In genomic region chr12:91183565-91183964, GRCh38 we compare ENCODE assay signal across 20 cellular contexts. TPM values are rescaled to one million over a fixed set of nuclear protein-coding genes. Genes with fewer than 3 reads are reported as not detected.
DNase-seq lines count a peak whose midpoint lies in the region; ATAC-seq, FAIRE-seq and TF ChIP-seq lines count a peak whose summit lies in the region.
"Had no signal": no experiment of that assay in that cellular context is flagged by ENCODE, and none has a peak within 500 bp of the region (broad histone marks: within the 10 kb centered on the region; RNA-seq: fewer than 3 reads in every experiment).

No MANE protein-coding gene starts in this region.

- H3K4me3 ChIP-seq in left ventricle myocardium inferior (peak overlapping the region; percentile 56), fibroblast of lung (replicated peaks in 1 of 4; ENCODE audit: control extremely low read depth in 1 of 4, insufficient read depth in 1 of 4, low read depth in 3 of 4, low read length in 4 of 4) (peak overlapping the region in 2 of 4 experiments; percentile 75 to 94), sigmoid colon (no peak overlapping the region), PC-9 (no peak overlapping the region), pancreas (no peak overlapping the region)
- H3K4me3 ChIP-seq: spleen had no signal

- no peaks in the 10 kb centered on the region for H3K4me1 ChIP-seq in left ventricle myocardium inferior
- H3K4me1 ChIP-seq in fibroblast of lung (ENCODE audit: control insufficient read depth, extremely low read depth, insufficient read depth, low read length) = peaks cover 4% of the 10 kb centered on the region
- peaks cover 0 to 54% (median 23%) of the 10 kb centered on the region in 4 donors for H3K4me1 ChIP-seq in sigmoid colon
- H3K4me1 ChIP-seq in PC-9 (replicated peaks; ENCODE audit: insufficient read depth) = no peaks in the 10 kb centered on the region
- no peaks in the 10 kb centered on the region for H3K4me1 ChIP-seq in pancreas
- H3K4me1 ChIP-seq: parathyroid adenoma, spleen had no signal

- H3K79me2 ChIP-seq in fibroblast of lung (ENCODE audit: control insufficient read depth, insufficient read depth, low read length) = peaks cover 28% of the 10 kb centered on the region
- no peaks in the 10 kb centered on the region for H3K79me2 ChIP-seq in PC-9 (ENCODE audit: low read depth)
- H3K79me2 ChIP-seq: parathyroid adenoma had no signal

- POLR2A ChIA-PET in PC-9 (lab: Charles Lee; ENCODE audit: unreplicated experiment) = no interaction called here

- no peak for TF ChIP-seq CTCF in left ventricle myocardium inferior (IDR thresholded peaks at IDR 0.05; ENCODE audit: borderline replicate concordance)
- no peak for TF ChIP-seq CTCF in fibroblast of lung (conservative IDR thresholded peaks at IDR 0.05 in 1 of 2, IDR thresholded peaks at IDR 0.05 in 1 of 2; ENCODE audit: low read depth in 1 of 2, low read length in 2 of 2)
- TF ChIP-seq CTCF in sigmoid colon (IDR thresholded peaks at IDR 0.05) = no peak
- TF ChIP-seq CTCF in PC-9 (conservative IDR thresholded peaks at IDR 0.05) = no peak
- TF ChIP-seq CTCF in pancreas (IDR thresholded peaks at IDR 0.05) = no peak

- H4K20me1 ChIP-seq in fibroblast of lung (ENCODE audit: control insufficient read depth, extremely low read depth, insufficient read depth, low read length) = no peaks in the 10 kb centered on the region
- H4K20me1 ChIP-seq in PC-9 (ENCODE audit: insufficient read depth) = no peaks in the 10 kb centered on the region

- H3K36me3 ChIP-seq in left ventricle myocardium inferior (no peaks in the 10 kb centered on the region), fibroblast of lung (ENCODE audit: control insufficient read depth, insufficient read depth, low read length) (no peaks in the 10 kb centered on the region), sigmoid colon (no peaks in the 10 kb centered on the region), PC-9 (ENCODE audit: low read depth) (no peaks in the 10 kb centered on the region), pancreas (no peaks in the 10 kb centered on the region)
- H3K36me3 ChIP-seq: spleen had no signal

- no TSS peak for BruUV-seq in PC-9 (replicated peaks; lab: Mats Ljungman, UMichigan)

- ATAC-seq in left cardiac atrium = no peak
- no peak for ATAC-seq in HG02973 (IDR thresholded peaks at IDR 0.05; ENCODE audit: unreplicated experiment)
- ATAC-seq in pancreas = no peak
- ATAC-seq: left lobe of liver had no signal

- CTCF ChIA-PET in PC-9 (lab: Charles Lee) = no interaction called here

- WGBS in sigmoid colon, 2 donors = 56 to 69% methylated on average over 2 of the region's 2 CpGs
- WGBS in pancreas, 2 donors = 52 to 72% methylated on average over 2 of the region's 2 CpGs

- no peak for DNase-seq in left ventricle myocardium inferior
- DNase-seq in left cardiac atrium = no peak
- no peak for DNase-seq in fibroblast of lung (ENCODE audit: low read depth in 2 of 2)
- no peak for DNase-seq in sigmoid colon
- DNase-seq in PC-9 = no peak
- no peak for DNase-seq in pancreas
- DNase-seq in glomerular visceral epithelial cell (ENCODE audit: extremely low spot score) = no peak
- DNase-seq: activated CD4-positive, alpha-beta T cell treated with anti-CD3 and anti-CD28 coated beads, Interleukin-2, amount 50 U/mL, for 4 hours; activated naive CD4-positive, alpha-beta T cell treated with anti-CD3 and anti-CD28 coated beads for 36 hours; CD4-positive, alpha-beta memory T cell; DND-41; NCI-H1436 treated with DMSO at 0.1 percent for 48 hours; NCI-H226; spleen; stimulated activated CD8-positive, alpha-beta memory T cell treated with anti-CD3 and anti-CD28 coated beads, Interleukin-4, amount 100 ng/mL, for 48 hours; substantia nigra had no signal

- H3K9me3 ChIP-seq in left ventricle myocardium inferior (replicated peaks) = no peaks in the 10 kb centered on the region
- no peaks in the 10 kb centered on the region for H3K9me3 ChIP-seq in fibroblast of lung (ENCODE audit: control insufficient read depth, insufficient read depth, low read depth, low read length)
- H3K9me3 ChIP-seq in sigmoid colon = no peaks in the 10 kb centered on the region
- H3K9me3 ChIP-seq in PC-9 (ENCODE audit: insufficient read depth, low read depth) = no peaks in the 10 kb centered on the region; the same call in 1 of the 2 replicates
- no peaks in the 10 kb centered on the region for H3K9me3 ChIP-seq in pancreas
- H3K9me3 ChIP-seq: spleen had no signal

- H3K9me2 ChIP-seq in PC-9 (ENCODE audit: insufficient read depth) = no peaks in the 10 kb centered on the region

- no peak for TF ChIP-seq EP300 in sigmoid colon (IDR thresholded peaks at IDR 0.05)

- no peak for FAIRE-seq in pancreas (lab: Jason Lieb, UNC)
- FAIRE-seq: colon had no signal

- TF ChIP-seq POLR2A in sigmoid colon (IDR thresholded peaks at IDR 0.05) = no peak

- H3K27me3 ChIP-seq in left ventricle myocardium inferior (ENCODE audit: low read depth) (no peaks in the 10 kb centered on the region), fibroblast of lung (ENCODE audit: control insufficient read depth, insufficient read depth, low read length) (no peaks in the 10 kb centered on the region), sigmoid colon (no peaks in the 10 kb centered on the region), PC-9 (ENCODE audit: insufficient read depth, low read depth) (no peaks in the 10 kb centered on the region), pancreas (no peaks in the 10 kb centered on the region)
- H3K27me3 ChIP-seq: spleen had no signal

- no peaks in the 10 kb centered on the region for H3F3A ChIP-seq in PC-9 (ENCODE audit: insufficient read depth, low read depth)

- intact Hi-C loops in left ventricle myocardium inferior (cut with micrococcal nuclease) = loop anchor here (10.0 kb wide), 1 partner anchor 141 kb away; no protein-coding TSS in a partner anchor
- intact Hi-C loops in left cardiac atrium (cut with DNase I) = no loop called here
- intact Hi-C loops in sigmoid colon (cut with DNase I) = no loop called here
- intact Hi-C loops in PC-9 (cut with micrococcal nuclease; ENCODE audit: unreplicated experiment) = no loop called here
- intact Hi-C loops in pancreas (cut with DNase I) = no loop called here

- peak overlapping the region; percentile 85 for H3K27ac ChIP-seq in left ventricle myocardium inferior (replicated peaks)
- peak overlapping the region; percentile 13 for H3K27ac ChIP-seq in fibroblast of lung (ENCODE audit: insufficient read depth, low read length)
- peak overlapping the region; percentile 60 to 75 (median 70) for H3K27ac ChIP-seq in sigmoid colon
- H3K27ac ChIP-seq in PC-9 = no peak overlapping the region
- no peak overlapping the region for H3K27ac ChIP-seq in pancreas
- H3K27ac ChIP-seq: parathyroid adenoma, spleen had no signal

- H3K9ac ChIP-seq in fibroblast of lung (ENCODE audit: insufficient read depth, low read length) = no peak overlapping the region
- H3K9ac ChIP-seq: parathyroid adenoma had no signal

- H3K4me2 ChIP-seq in fibroblast of lung (ENCODE audit: extremely low read depth, insufficient read depth, low read length) = peak overlapping the region; percentile 81
- no peak overlapping the region for H3K4me2 ChIP-seq in PC-9

- no peak overlapping the region for H2AFZ ChIP-seq in fibroblast of lung (ENCODE audit: low read length)
- no peak overlapping the region for H2AFZ ChIP-seq in PC-9
- H2AFZ ChIP-seq: parathyroid adenoma had no signal

RNA-seq across cellular contexts. Expression of gene DCN, which starts 0.9 kb away (rescaled TPM):
- total RNA-seq in left ventricle myocardium inferior (716 TPM), left cardiac atrium (1,000 to 10,000 TPM; 1,324 to 1,437 TPM), fibroblast of lung (586 and 902 TPM in 2 replicates), sigmoid colon (1,000 to 10,000 TPM in 3 of 4 donors, 100 to 1,000 TPM in 1; 675 to 1,612 (median 1,535) TPM), PC-9 (2021) (not detected in 2 replicates), pancreas (100 to 1,000 TPM in 3 of 6 donors, 10 to 100 TPM in 3; 28.9 to 217 (median 99.9) TPM)
- polyA plus RNA-seq in fibroblast of lung (2,179 and 4,941 TPM in 2 replicates), sigmoid colon (100 to 1,000 TPM in 2 of 3 donors, 10 to 100 TPM in 1; 41.2 to 380 (median 180) TPM), pancreas (10 to 100 TPM; 41.1 to 54.5 TPM)
- 1,112 and 2,304 TPM in 2 replicates for polyA plus RNA-seq in fibroblast of lung (2012)
- 827 and 1,287 TPM in 2 replicates for polyA minus RNA-seq in fibroblast of lung (ENCODE audit: low replicate concordance)
- total RNA-seq: activated naive CD4-positive, alpha-beta T cell treated with anti-CD3 and anti-CD28 coated beads for 36 hours; CD4-positive, alpha-beta memory T cell had no signal
- polyA plus RNA-seq: CD4-positive, alpha-beta memory T cell had no signal

Comparison
In these comparisons a context has a peak if more than half of its experiments do, and no peak if none do; other contexts are left out.
1. H3K27ac ChIP-seq: peak in left ventricle myocardium inferior (single experiment), fibroblast of lung (single experiment) and sigmoid colon (4 of 4); none in PC-9 (single experiment) and pancreas (0 of 4).
2. RNA of gene DCN, which starts 0.9 kb away (total RNA-seq): 675 to 1,612 TPM in sigmoid colon, 1,324 to 1,437 TPM in left cardiac atrium, 586 to 902 TPM in fibroblast of lung, 716 TPM in left ventricle myocardium inferior (single experiment) and 28.9 to 217 TPM in pancreas; not detected in PC-9; every median in the first group is over 10 times any median in the second.